In the genomic region with DNA sequence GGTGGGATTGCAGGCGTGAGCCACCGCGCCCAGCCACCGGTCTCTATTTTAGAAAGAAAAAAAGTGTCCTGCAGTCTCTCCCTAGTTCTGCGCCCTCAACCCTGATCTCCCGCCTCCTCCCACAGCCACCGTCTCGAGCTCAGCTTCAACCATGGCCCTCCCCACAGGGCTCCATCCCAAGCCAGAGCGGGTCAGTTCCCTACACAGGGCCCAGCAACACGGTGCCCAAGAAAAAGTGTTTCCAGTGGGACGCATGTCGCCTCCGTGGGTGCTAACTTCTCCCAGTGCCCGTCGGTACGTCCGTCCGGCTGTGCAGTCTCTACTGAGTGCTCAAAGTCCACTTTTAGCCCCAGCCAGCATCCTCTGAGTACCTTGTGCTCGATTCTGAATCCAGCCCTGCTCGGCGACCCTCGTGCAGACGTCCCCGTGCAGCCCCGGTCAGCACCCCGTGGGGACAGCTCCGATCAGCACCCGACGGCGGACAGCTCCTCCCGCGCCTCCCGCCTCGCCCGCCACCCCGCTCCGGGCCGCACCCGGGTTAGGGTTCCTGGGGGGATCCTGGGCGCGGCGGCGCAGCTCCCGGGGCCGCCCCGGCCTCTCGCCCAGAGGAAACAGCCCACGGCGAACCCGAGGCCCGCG, we compare ENCODE assay signal across 1 cellular context.
TF ChIP-seq lines count a peak whose summit lies in the region.

No MANE protein-coding gene starts in this region.

TF ChIP-seq in HepG2, 621 proteins besides CTCF, POLR2A, EP300 and RAD21 (continued from another document and continues in another):
- TF ChIP-seq THRA (CRISPR knock-in tag; IDR thresholded peaks at IDR 0.05; ENCODE audit: borderline replicate concordance) = peak; percentile 95
- peak; percentile 76 for TF ChIP-seq ZFP91 (CRISPR knock-in tag; IDR thresholded peaks at IDR 0.05; ENCODE audit: borderline replicate concordance)
- peak; percentile 96 for TF ChIP-seq FOXO1 (CRISPR knock-in tag; IDR thresholded peaks at IDR 0.05)
- TF ChIP-seq FOXA1 (IDR thresholded peaks at IDR 0.05) = no peak
- TF ChIP-seq FOXA1 (CRISPR knock-in tag; IDR thresholded peaks at IDR 0.05) = peak; percentile 63
- TF ChIP-seq SRSF1 (optimal IDR thresholded peaks at IDR 0.05; ENCODE audit: low read depth, low read length) = no peak
- peak; percentile 88; the same call in 1 of the 2 replicates for TF ChIP-seq EED (CRISPR knock-in tag; IDR thresholded peaks at IDR 0.05)
- peak; percentile 87 for TF ChIP-seq YEATS2 (CRISPR knock-in tag; IDR thresholded peaks at IDR 0.05; ENCODE audit: borderline replicate concordance)
- TF ChIP-seq FOXK2 (IDR thresholded peaks at IDR 0.05) = no peak
- peak; percentile 99 for TF ChIP-seq KDM4B (CRISPR knock-in tag; IDR thresholded peaks at IDR 0.05)
- no peak for TF ChIP-seq MBD4 (IDR thresholded peaks at IDR 0.05; ENCODE audit: borderline replicate concordance, low read length)
- TF ChIP-seq, protein P1, sequence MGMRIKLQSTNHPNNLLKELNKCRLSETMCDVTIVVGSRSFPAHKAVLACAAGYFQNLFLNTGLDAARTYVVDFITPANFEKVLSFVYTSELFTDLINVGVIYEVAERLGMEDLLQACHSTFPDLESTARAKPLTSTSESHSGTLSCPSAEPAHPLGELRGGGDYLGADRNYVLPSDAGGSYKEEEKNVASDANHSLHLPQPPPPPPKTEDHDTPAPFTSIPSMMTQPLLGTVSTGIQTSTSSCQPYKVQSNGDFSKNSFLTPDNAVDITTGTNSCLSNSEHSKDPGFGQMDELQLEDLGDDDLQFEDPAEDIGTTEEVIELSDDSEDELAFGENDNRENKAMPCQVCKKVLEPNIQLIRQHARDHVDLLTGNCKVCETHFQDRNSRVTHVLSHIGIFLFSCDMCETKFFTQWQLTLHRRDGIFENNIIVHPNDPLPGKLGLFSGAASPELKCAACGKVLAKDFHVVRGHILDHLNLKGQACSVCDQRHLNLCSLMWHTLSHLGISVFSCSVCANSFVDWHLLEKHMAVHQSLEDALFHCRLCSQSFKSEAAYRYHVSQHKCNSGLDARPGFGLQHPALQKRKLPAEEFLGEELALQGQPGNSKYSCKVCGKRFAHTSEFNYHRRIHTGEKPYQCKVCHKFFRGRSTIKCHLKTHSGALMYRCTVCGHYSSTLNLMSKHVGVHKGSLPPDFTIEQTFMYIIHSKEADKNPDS (CRISPR knock-in tag; IDR thresholded peaks at IDR 0.05) = peak; percentile 92
- TF ChIP-seq, protein P2, sequence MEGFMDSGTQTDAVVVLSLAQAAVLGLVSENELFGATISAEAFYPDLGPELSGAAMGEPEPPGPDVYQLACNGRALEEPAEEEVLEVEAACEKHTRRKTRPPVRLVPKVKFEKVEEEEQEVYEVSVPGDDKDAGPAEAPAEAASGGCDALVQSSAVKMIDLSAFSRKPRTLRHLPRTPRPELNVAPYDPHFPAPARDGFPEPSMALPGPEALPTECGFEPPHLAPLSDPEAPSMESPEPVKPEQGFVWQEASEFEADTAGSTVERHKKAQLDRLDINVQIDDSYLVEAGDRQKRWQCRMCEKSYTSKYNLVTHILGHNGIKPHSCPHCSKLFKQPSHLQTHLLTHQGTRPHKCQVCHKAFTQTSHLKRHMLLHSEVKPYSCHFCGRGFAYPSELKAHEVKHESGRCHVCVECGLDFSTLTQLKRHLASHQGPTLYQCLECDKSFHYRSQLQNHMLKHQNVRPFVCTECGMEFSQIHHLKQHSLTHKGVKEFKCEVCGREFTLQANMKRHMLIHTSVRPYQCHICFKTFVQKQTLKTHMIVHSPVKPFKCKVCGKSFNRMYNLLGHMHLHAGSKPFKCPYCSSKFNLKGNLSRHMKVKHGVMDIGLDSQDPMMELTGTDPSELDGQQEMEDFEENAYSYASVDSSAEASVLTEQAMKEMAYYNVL (CRISPR knock-in tag; IDR thresholded peaks at IDR 0.05; ENCODE audit: borderline replicate concordance) = peak; percentile 83; the same call in 1 of the 2 replicates
- TF ChIP-seq, protein P3, sequence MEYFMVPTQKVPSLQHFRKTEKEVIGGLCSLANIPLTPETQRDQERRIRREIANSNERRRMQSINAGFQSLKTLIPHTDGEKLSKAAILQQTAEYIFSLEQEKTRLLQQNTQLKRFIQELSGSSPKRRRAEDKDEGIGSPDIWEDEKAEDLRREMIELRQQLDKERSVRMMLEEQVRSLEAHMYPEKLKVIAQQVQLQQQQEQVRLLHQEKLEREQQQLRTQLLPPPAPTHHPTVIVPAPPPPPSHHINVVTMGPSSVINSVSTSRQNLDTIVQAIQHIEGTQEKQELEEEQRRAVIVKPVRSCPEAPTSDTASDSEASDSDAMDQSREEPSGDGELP (IDR thresholded peaks at IDR 0.05; ENCODE audit: borderline replicate concordance, low read depth) = no peak
- TF ChIP-seq, protein P4, sequence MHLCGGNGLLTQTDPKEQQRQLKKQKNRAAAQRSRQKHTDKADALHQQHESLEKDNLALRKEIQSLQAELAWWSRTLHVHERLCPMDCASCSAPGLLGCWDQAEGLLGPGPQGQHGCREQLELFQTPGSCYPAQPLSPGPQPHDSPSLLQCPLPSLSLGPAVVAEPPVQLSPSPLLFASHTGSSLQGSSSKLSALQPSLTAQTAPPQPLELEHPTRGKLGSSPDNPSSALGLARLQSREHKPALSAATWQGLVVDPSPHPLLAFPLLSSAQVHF (CRISPR knock-in tag; IDR thresholded peaks at IDR 0.05) = peak; percentile 99
- TF ChIP-seq MLLT10 (CRISPR knock-in tag; IDR thresholded peaks at IDR 0.05) = peak; percentile 84; the same call in 1 of the 2 replicates
- peak; percentile 69 for TF ChIP-seq ZNF143 (CRISPR knock-in tag; IDR thresholded peaks at IDR 0.05)
- peak; percentile 99 for TF ChIP-seq SALL2 (CRISPR knock-in tag; IDR thresholded peaks at IDR 0.05)
- TF ChIP-seq ZNF121 (CRISPR knock-in tag; IDR thresholded peaks at IDR 0.05) = 0 out of 2 replicates have a peak, but pooled peaks have one; percentile 51
- peak; percentile 96 for TF ChIP-seq KLF13 (CRISPR knock-in tag; IDR thresholded peaks at IDR 0.05)
- TF ChIP-seq, protein P5, sequence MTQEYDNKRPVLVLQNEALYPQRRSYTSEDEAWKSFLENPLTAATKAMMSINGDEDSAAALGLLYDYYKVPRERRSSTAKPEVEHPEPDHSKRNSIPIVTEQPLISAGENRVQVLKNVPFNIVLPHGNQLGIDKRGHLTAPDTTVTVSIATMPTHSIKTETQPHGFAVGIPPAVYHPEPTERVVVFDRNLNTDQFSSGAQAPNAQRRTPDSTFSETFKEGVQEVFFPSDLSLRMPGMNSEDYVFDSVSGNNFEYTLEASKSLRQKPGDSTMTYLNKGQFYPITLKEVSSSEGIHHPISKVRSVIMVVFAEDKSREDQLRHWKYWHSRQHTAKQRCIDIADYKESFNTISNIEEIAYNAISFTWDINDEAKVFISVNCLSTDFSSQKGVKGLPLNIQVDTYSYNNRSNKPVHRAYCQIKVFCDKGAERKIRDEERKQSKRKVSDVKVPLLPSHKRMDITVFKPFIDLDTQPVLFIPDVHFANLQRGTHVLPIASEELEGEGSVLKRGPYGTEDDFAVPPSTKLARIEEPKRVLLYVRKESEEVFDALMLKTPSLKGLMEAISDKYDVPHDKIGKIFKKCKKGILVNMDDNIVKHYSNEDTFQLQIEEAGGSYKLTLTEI (CRISPR knock-in tag; conservative IDR thresholded peaks at IDR 0.05) = peak; percentile 19; the same call in 1 of the 2 replicates
- peak; percentile 63; the same call in 1 of the 2 replicates for TF ChIP-seq FOXJ3 (CRISPR knock-in tag; IDR thresholded peaks at IDR 0.05; ENCODE audit: borderline replicate concordance)
- peak; percentile 75 for TF ChIP-seq SP5 (CRISPR knock-in tag; IDR thresholded peaks at IDR 0.05; ENCODE audit: borderline replicate concordance, low read depth)
- peak; percentile 99 for TF ChIP-seq ZFP90 (CRISPR knock-in tag; IDR thresholded peaks at IDR 0.05; ENCODE audit: borderline replicate concordance)
- TF ChIP-seq IKZF4 (CRISPR knock-in tag; IDR thresholded peaks at IDR 0.05; ENCODE audit: borderline replicate concordance, low read depth, not compliant biosample characterization) = peak; percentile 99
- peak; percentile 79 for TF ChIP-seq ZKSCAN5 (CRISPR knock-in tag; IDR thresholded peaks at IDR 0.05)
- TF ChIP-seq CCDC6 (CRISPR knock-in tag; IDR thresholded peaks at IDR 0.05) = peak; percentile 97
- TF ChIP-seq ZNF292 (CRISPR knock-in tag; IDR thresholded peaks at IDR 0.05; ENCODE audit: borderline replicate concordance, low read depth) = no peak
- TF ChIP-seq EEA1 (CRISPR knock-in tag; IDR thresholded peaks at IDR 0.05; ENCODE audit: borderline replicate concordance) = peak; percentile 99
- TF ChIP-seq CENPT (CRISPR knock-in tag; IDR thresholded peaks at IDR 0.05; ENCODE audit: low read depth) = peak; percentile 97; the same call in 1 of the 2 replicates
- peak; percentile 96 for TF ChIP-seq GLMP (CRISPR knock-in tag; IDR thresholded peaks at IDR 0.05; ENCODE audit: borderline replicate concordance)
- TF ChIP-seq, protein P6, sequence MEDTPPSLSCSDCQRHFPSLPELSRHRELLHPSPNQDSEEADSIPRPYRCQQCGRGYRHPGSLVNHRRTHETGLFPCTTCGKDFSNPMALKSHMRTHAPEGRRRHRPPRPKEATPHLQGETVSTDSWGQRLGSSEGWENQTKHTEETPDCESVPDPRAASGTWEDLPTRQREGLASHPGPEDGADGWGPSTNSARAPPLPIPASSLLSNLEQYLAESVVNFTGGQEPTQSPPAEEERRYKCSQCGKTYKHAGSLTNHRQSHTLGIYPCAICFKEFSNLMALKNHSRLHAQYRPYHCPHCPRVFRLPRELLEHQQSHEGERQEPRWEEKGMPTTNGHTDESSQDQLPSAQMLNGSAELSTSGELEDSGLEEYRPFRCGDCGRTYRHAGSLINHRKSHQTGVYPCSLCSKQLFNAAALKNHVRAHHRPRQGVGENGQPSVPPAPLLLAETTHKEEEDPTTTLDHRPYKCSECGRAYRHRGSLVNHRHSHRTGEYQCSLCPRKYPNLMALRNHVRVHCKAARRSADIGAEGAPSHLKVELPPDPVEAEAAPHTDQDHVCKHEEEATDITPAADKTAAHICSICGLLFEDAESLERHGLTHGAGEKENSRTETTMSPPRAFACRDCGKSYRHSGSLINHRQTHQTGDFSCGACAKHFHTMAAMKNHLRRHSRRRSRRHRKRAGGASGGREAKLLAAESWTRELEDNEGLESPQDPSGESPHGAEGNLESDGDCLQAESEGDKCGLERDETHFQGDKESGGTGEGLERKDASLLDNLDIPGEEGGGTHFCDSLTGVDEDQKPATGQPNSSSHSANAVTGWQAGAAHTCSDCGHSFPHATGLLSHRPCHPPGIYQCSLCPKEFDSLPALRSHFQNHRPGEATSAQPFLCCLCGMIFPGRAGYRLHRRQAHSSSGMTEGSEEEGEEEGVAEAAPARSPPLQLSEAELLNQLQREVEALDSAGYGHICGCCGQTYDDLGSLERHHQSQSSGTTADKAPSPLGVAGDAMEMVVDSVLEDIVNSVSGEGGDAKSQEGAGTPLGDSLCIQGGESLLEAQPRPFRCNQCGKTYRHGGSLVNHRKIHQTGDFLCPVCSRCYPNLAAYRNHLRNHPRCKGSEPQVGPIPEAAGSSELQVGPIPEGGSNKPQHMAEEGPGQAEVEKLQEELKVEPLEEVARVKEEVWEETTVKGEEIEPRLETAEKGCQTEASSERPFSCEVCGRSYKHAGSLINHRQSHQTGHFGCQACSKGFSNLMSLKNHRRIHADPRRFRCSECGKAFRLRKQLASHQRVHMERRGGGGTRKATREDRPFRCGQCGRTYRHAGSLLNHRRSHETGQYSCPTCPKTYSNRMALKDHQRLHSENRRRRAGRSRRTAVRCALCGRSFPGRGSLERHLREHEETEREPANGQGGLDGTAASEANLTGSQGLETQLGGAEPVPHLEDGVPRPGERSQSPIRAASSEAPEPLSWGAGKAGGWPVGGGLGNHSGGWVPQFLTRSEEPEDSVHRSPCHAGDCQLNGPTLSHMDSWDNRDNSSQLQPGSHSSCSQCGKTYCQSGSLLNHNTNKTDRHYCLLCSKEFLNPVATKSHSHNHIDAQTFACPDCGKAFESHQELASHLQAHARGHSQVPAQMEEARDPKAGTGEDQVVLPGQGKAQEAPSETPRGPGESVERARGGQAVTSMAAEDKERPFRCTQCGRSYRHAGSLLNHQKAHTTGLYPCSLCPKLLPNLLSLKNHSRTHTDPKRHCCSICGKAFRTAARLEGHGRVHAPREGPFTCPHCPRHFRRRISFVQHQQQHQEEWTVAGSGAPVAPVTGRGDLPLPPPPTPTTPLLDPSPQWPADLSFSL (CRISPR knock-in tag; IDR thresholded peaks at IDR 0.05) = 0 out of 2 replicates have a peak, but pooled peaks have one; percentile 38
- TF ChIP-seq MATR3 (CRISPR knock-in tag; IDR thresholded peaks at IDR 0.05) = no peak
- TF ChIP-seq ZNF629 (CRISPR knock-in tag; conservative IDR thresholded peaks at IDR 0.05) = peak; percentile 67
- peak; percentile 98 for TF ChIP-seq ZBTB1 (CRISPR knock-in tag; IDR thresholded peaks at IDR 0.05; ENCODE audit: borderline replicate concordance)
- TF ChIP-seq ZBTB21 (CRISPR knock-in tag; IDR thresholded peaks at IDR 0.05) = peak; percentile 86; the same call in 1 of the 2 replicates
- TF ChIP-seq RFX1 (IDR thresholded peaks at IDR 0.05) = no peak
